Comparison of ENCODE assay signal across 9 cellular contexts in the genomic region with DNA sequence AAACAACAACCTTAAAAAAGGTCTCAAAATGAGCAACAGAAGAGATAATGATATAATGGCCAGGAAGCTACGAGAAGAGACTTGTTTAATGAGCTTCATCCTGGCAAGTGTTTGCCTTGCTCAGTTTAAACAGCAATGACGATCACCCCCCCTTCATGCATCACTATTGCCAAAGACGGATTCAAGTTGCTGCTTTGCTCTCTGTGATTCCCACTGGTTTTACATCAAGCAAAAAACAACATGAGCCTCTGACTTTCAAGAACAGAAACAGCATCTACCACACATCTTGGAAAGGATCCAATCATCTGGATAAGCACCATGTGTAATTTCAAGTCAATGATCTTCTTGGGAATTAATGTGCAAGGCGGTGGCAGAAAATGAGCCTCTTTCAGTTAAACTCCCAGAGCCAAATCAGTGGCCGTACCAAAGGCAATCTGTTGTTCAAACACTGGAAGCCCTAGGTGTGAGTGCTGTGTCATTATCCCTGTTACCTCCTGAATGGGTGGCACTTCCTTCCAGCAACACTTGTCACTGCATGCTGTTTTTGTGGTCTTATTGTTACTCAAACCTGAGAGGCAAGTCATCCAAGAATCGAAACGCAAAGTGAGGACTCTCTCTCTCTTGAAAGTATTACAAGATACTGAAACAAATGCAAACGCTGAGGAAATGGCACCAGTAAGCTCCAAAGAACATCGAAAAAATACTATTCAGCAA.
DNase-seq lines count a peak whose midpoint lies in the region; ATAC-seq and TF ChIP-seq lines count a peak whose summit lies in the region.
"Had no signal": no experiment of that assay in that cellular context is flagged by ENCODE, and none has a peak within 500 bp of the region (broad histone marks: within the 10 kb centered on the region; RNA-seq: fewer than 3 reads in every experiment).

No MANE protein-coding gene starts in this region.

- TF ChIP-seq POLR2A in esophagus squamous epithelium (IDR thresholded peaks at IDR 0.05), result no peak

- H3K4me3 ChIP-seq in esophagus squamous epithelium, result peak overlapping the region in 2 of 4 donors; percentile 5 to 22

- no peak for TF ChIP-seq CTCF in esophagus squamous epithelium (IDR thresholded peaks at IDR 0.05)

- peak overlapping the region; percentile 63 to 86 (median 75) for H3K27ac ChIP-seq in esophagus squamous epithelium

- no peaks in the 10 kb centered on the region for H3K27me3 ChIP-seq in esophagus squamous epithelium

- no peaks in the 10 kb centered on the region for H3K9me3 ChIP-seq in esophagus squamous epithelium

- no peaks in the 10 kb centered on the region for H3K36me3 ChIP-seq in esophagus squamous epithelium

- DNase-seq in NCI-H524 (lab: John Stamatoyannopoulos, UW) (peak; percentile 71 to 93), esophagus squamous epithelium (lab: John Stamatoyannopoulos, UW) (no peak), cerebellum (ENCODE audit: low spot score) (no peak), left lobe of liver (ENCODE audit: low spot score) (no peak), OCI-M2 (lab: John Stamatoyannopoulos, UW; ENCODE audit: unreplicated experiment) (no peak)
- DNase-seq in activated effector memory CD4-positive, alpha-beta T cell treated with anti-CD3 and anti-CD28 coated beads, Interleukin-2, amount 50 U/mL, for 16 hours, result no peak
- DNase-seq: stimulated activated naive B cell treated with anti-CD40 and anti-IgM and Interleukin-4, amounts not matched to agents 10 μg/mL and 1 μg/mL and 100 μg/mL, for 72 hours had no signal

- ATAC-seq in GM18858 (IDR thresholded peaks at IDR 0.05; ENCODE audit: unreplicated experiment), result peak; percentile 79
- peak; percentile 77 for ATAC-seq in HG02678 (IDR thresholded peaks at IDR 0.05; ENCODE audit: unreplicated experiment)
- no peak for ATAC-seq in left lobe of liver

- WGBS in esophagus squamous epithelium, 2 donors, result 24 to 34% methylated on average over 9 of the region's 9 CpGs

- intact Hi-C loops in esophagus squamous epithelium (cut with DNase I), result no loop called here

- H3K4me1 ChIP-seq in esophagus squamous epithelium, result peaks cover 31 to 49% (median 32%) of the 10 kb centered on the region in 3 donors

Comparison
In these comparisons a context has a peak if more than half of its experiments do, and no peak if none do; other contexts are left out.
1. DNase-seq: peak in NCI-H524 (2 of 2); none in esophagus squamous epithelium (single experiment), cerebellum (single experiment), activated effector memory CD4-positive, alpha-beta T cell treated with anti-CD3 and anti-CD28 coated beads, Interleukin-2, amount 50 U/mL, for 16 hours (single experiment), left lobe of liver (single experiment) and OCI-M2 (single experiment).